Comparison of ENCODE assay signal across 10 cellular contexts in the genomic region with DNA sequence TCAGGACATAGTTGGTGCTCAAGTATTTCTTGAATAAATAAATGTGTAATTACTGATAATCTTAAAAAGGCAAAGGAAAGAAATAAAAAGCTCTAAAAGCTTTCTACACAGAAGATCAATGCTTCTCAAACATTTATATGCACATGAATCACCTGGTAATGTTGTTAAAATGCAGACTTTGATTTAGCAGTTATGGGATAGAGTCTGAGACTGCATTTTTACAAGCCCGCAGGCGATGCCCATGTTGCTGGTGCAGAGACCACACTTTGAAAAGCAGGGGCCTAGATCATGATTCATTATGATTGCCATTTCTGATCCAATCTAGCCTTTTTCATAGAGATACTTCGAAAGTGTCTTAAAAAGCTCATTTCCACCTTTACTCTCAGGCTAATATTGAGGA. TPM values are rescaled to one million over a fixed set of nuclear protein-coding genes. Genes with fewer than 3 reads are reported as not detected.
"Had no signal": no experiment of that assay in that cellular context is flagged by ENCODE, and none has a peak within 500 bp of the region (broad histone marks: within the 10 kb centered on the region; RNA-seq: fewer than 3 reads in every experiment).

No MANE protein-coding gene starts in this region.

- H3K4me1 ChIP-seq: HAP-1 had no signal

- H3K4me3 Mint-ChIP-seq: HFFc6 had no signal

- H3K9me3 Mint-ChIP-seq: HFFc6 had no signal

- DNase-seq: GM23248, GOT3, H7, HFFc6, IMR-90, KG1 had no signal

- H3K27ac ChIP-seq: GM23248 had no signal

- H2AFZ ChIP-seq: GM23248 had no signal

- H3K27ac Mint-ChIP-seq: HFFc6 had no signal

- H3K4me3 ChIP-seq: GM23248, HAP-1, K562 had no signal

- H3K9me3 ChIP-seq: HAP-1 had no signal

- H3K9ac ChIP-seq: GM23248 had no signal

- ATAC-seq: HCT116, K562 had no signal

- H3K36me3 ChIP-seq: HAP-1 had no signal

RNA-seq across cellular contexts. Expression of a gene that starts 3.5 kb away (rescaled TPM):
- total RNA-seq: HT-29 had no signal
